In genomic region chr13:110254151-110254679, GRCh38 we compare ENCODE assay signal across 18 cellular contexts. TPM values are rescaled to one million over a fixed set of nuclear protein-coding genes. Genes with fewer than 3 reads are reported as not detected.
DNase-seq lines count a peak whose midpoint lies in the region; ATAC-seq, FAIRE-seq and TF ChIP-seq lines count a peak whose summit lies in the region.
"Had no signal": no experiment of that assay in that cellular context is flagged by ENCODE, and none has a peak within 500 bp of the region (broad histone marks: within the 10 kb centered on the region; RNA-seq: fewer than 3 reads in every experiment).

No MANE protein-coding gene starts in this region.

- no peak for TF ChIP-seq EP300 in SK-N-SH (IDR thresholded peaks at IDR 0.05; ENCODE audit: borderline replicate concordance in 1 of 2, low read depth in 1 of 2, low read length in 1 of 2)

- no peaks in the 10 kb centered on the region for H3K27me3 Mint-ChIP-seq in osteocyte (ENCODE audit: unreplicated experiment)

- no peaks in the 10 kb centered on the region for H4K20me1 ChIP-seq in SK-N-SH (ENCODE audit: insufficient read depth)

- H3K4me1 ChIP-seq in SK-N-SH (ENCODE audit: control insufficient read depth in 1 of 2, insufficient read depth in 2 of 2, low read depth in 1 of 2, low read length in 1 of 2) (peaks cover 18 to 27% of the 10 kb centered on the region in 2 experiments), heart right ventricle (peaks cover 19 to 73% (median 42%) of the 10 kb centered on the region in 9 donors), vagina (peaks cover 47% of the 10 kb centered on the region), breast epithelium (no peaks in the 10 kb centered on the region)

- no peak overlapping the region for H3K4me3 Mint-ChIP-seq in osteocyte (ENCODE audit: unreplicated experiment)
- H3K4me3 Mint-ChIP-seq: activated CD4-positive, alpha-beta T cell treated with anti-CD3 and anti-CD28 coated beads, Interleukin-2, amount 10 ng/mL, durations not matched to agents 7 days and 5 days; activated T-cell treated with anti-CD3 and anti-CD28 coated beads, Interleukin-2, amount 50 U/mL, for 72 hours; stimulated activated memory B cell treated with anti-CD40 and anti-IgM and Interleukin-4, amounts not matched to agents 10 μg/mL and 1 μg/mL and 100 μg/mL, for 72 hours had no signal

- TF ChIP-seq RAD21 in SK-N-SH (IDR thresholded peaks at IDR 0.05; ENCODE audit: low read length) = no peak

- peaks cover 13% of the 10 kb centered on the region for H3K36me3 Mint-ChIP-seq in osteocyte (ENCODE audit: unreplicated experiment)
- H3K36me3 Mint-ChIP-seq: stimulated activated memory B cell treated with anti-CD40 and anti-IgM and Interleukin-4, amounts not matched to agents 10 μg/mL and 1 μg/mL and 100 μg/mL, for 72 hours had no signal

- H3F3A ChIP-seq in SK-N-SH (replicated peaks; ENCODE audit: insufficient read depth) = peaks cover 41% of the 10 kb centered on the region

- CTCF ChIA-PET in SK-N-SH (lab: Yijun Ruan, JAX) = no interaction called here

- no peaks in the 10 kb centered on the region for H3K9me2 ChIP-seq in SK-N-SH

- no peak for FAIRE-seq in frontal cortex (lab: Jason Lieb, UNC)

- no peak overlapping the region for H2AFZ ChIP-seq in SK-N-SH (ENCODE audit: low read depth)

- WGBS in SK-N-SH (ENCODE audit: low lambda C conversion rate) = 96% methylated on average over 7 of the region's 7 CpGs
- WGBS in heart right ventricle, 2 donors = 66 to 69% methylated on average over 7 of the region's 7 CpGs

- H3K27me3 ChIP-seq in SK-N-SH (ENCODE audit: insufficient read depth) (no peaks in the 10 kb centered on the region), heart right ventricle (no peaks in the 10 kb centered on the region), vagina (no peaks in the 10 kb centered on the region), breast epithelium (no peaks in the 10 kb centered on the region)

- H3K79me2 ChIP-seq in SK-N-SH (ENCODE audit: insufficient read depth) = peaks cover 53% of the 10 kb centered on the region

- H3K4me3 ChIP-seq in SK-N-SH (ENCODE audit: low read depth in 2 of 2, low read length in 1 of 2) = no peak overlapping the region
- H3K4me3 ChIP-seq in heart right ventricle = no peak overlapping the region
- H3K4me3 ChIP-seq in vagina = no peak overlapping the region
- H3K4me3 ChIP-seq in breast epithelium = no peak overlapping the region

- H3K4me1 Mint-ChIP-seq in osteocyte (ENCODE audit: unreplicated experiment) = peaks cover 68% of the 10 kb centered on the region
- H3K4me1 Mint-ChIP-seq: activated CD4-positive, alpha-beta T cell treated with anti-CD3 and anti-CD28 coated beads, Interleukin-2, amount 10 ng/mL, durations not matched to agents 7 days and 5 days had no signal

- DNase-seq in SK-N-SH (no peak), heart right ventricle (peak in 1 of 2 donors; percentile 3), osteocyte (ENCODE audit: extremely low spot score, unreplicated experiment) (peak; percentile 46), vagina (ENCODE audit: extremely low spot score in 2 of 2) (peak in 1 of 2 donors; percentile 77), breast epithelium (ENCODE audit: low spot score in 2 of 2) (no peak), frontal cortex (ENCODE audit: low spot score in 2 of 2) (no peak)
- DNase-seq: activated CD4-positive, alpha-beta T cell treated with anti-CD3 and anti-CD28 coated beads, Interleukin-2, amount 10 ng/mL, durations not matched to agents 7 days and 5 days; activated T-cell treated with anti-CD3 and anti-CD28 coated beads, Interleukin-2, amount 50 U/mL, for 72 hours; anterior cingulate cortex; hippocampal formation; mammary epithelial cell; NCI-H226; stimulated activated CD4-positive, alpha-beta T cell treated with anti-CD3 and anti-CD28 coated beads, Interleukin-4, amount 100 ng/mL, for 1 hour; T-helper 1 cell had no signal

- H3K27ac Mint-ChIP-seq in osteocyte (ENCODE audit: unreplicated experiment) = peak overlapping the region; percentile 81
- H3K27ac Mint-ChIP-seq: activated T-cell treated with anti-CD3 and anti-CD28 coated beads, Interleukin-2, amount 50 U/mL, for 72 hours had no signal

- no peaks in the 10 kb centered on the region for H3K36me3 ChIP-seq in SK-N-SH (replicated peaks in 1 of 2; ENCODE audit: control insufficient read depth in 1 of 2, insufficient read depth in 2 of 2, low read length in 1 of 2)
- H3K36me3 ChIP-seq in heart right ventricle = peaks cover 0 to 6% (median 0%) of the 10 kb centered on the region in 9 donors
- no peaks in the 10 kb centered on the region for H3K36me3 ChIP-seq in vagina
- no peaks in the 10 kb centered on the region for H3K36me3 ChIP-seq in breast epithelium

- ATAC-seq in SK-N-SH treated with all-trans-retinoic acid at 6 μM for 48 hours (no peak), heart right ventricle (no peak), HG03457 (IDR thresholded peaks at IDR 0.05; ENCODE audit: unreplicated experiment) (no peak)
- ATAC-seq: activated T-cell treated with anti-CD3 and anti-CD28 coated beads, Interleukin-2, amount 50 U/mL, for 72 hours; stimulated activated memory B cell treated with anti-CD40 and anti-IgM and Interleukin-4, amounts not matched to agents 10 μg/mL and 1 μg/mL and 100 μg/mL, for 72 hours had no signal

- H3K9ac ChIP-seq in SK-N-SH = no peak overlapping the region

- H3K9me3 ChIP-seq in SK-N-SH = no peaks in the 10 kb centered on the region
- H3K9me3 ChIP-seq in heart right ventricle = peaks cover 0 to 3% (median 0%) of the 10 kb centered on the region in 11 donors
- H3K9me3 ChIP-seq in vagina = no peaks in the 10 kb centered on the region
- H3K9me3 ChIP-seq in breast epithelium = no peaks in the 10 kb centered on the region

- no peaks in the 10 kb centered on the region for H3K9me3 Mint-ChIP-seq in osteocyte (ENCODE audit: unreplicated experiment)

- intact Hi-C loops in heart right ventricle (cut with DNase I) (no loop called here), vagina (cut with DNase I) (no loop called here), breast epithelium (cut with DNase I; ENCODE audit: low total_unique reads) (no loop called here)

- POLR2A ChIA-PET in SK-N-SH (lab: Yijun Ruan, JAX) = no interaction called here

- H3K4me2 ChIP-seq in SK-N-SH = no peak overlapping the region

- no peak for TF ChIP-seq POLR2A in vagina (IDR thresholded peaks at IDR 0.05)
- no peak for TF ChIP-seq POLR2A in breast epithelium (IDR thresholded peaks at IDR 0.05)

- TF ChIP-seq CTCF in SK-N-SH (IDR thresholded peaks at IDR 0.05) (no peak), heart right ventricle (IDR thresholded peaks at IDR 0.05) (no peak), osteocyte (IDR thresholded peaks at IDR 0.05) (peak; percentile 5), vagina (IDR thresholded peaks at IDR 0.05) (no peak), breast epithelium (IDR thresholded peaks at IDR 0.05) (no peak)

- H3K27ac ChIP-seq in SK-N-SH (ENCODE audit: low read depth in 2 of 2, low read length in 1 of 2) = peak overlapping the region; percentile 3 to 22; a peak in 3 of 4 replicates
- peak overlapping the region in 6 of 10 donors; percentile 0 to 76 (median 46) for H3K27ac ChIP-seq in heart right ventricle
- peak overlapping the region; percentile 53 for H3K27ac ChIP-seq in vagina
- peak overlapping the region in 1 of 2 donors; percentile 44 for H3K27ac ChIP-seq in breast epithelium
- H3K27ac ChIP-seq: 22Rv1 had no signal

TF ChIP-seq in SK-N-SH, 30 proteins besides CTCF, POLR2A, EP300 and RAD21 (continues in another document):
- TF ChIP-seq POLR2AphosphoS5 (IDR thresholded peaks at IDR 0.05; ENCODE audit: low read depth, low read length) = no peak

TF ChIP-seq in SK-N-SH treated with all-trans-retinoic acid at 6 μM for 48 hours, 23 proteins besides CTCF, POLR2A, EP300 and RAD21 (continues in another document):
- TF ChIP-seq TOX (CRISPR knock-in tag; IDR thresholded peaks at IDR 0.05; ENCODE audit: borderline replicate concordance) = no peak
- TF ChIP-seq ZFP30 (CRISPR knock-in tag; IDR thresholded peaks at IDR 0.05) = no peak
- no peak for TF ChIP-seq ARNTL (CRISPR knock-in tag; IDR thresholded peaks at IDR 0.05; ENCODE audit: borderline replicate concordance, low read depth)
- no peak for TF ChIP-seq ZC3H10 (CRISPR knock-in tag; IDR thresholded peaks at IDR 0.05)
- no peak for TF ChIP-seq ZNF565 (CRISPR knock-in tag; conservative IDR thresholded peaks at IDR 0.05; ENCODE audit: low read depth)

RNA-seq across cellular contexts. Expression of gene COL4A1, which starts 52.7 kb away (rescaled TPM):
- polyA plus RNA-seq in SK-N-SH (2012; rRNA removed) (28.2 and 30.3 TPM in 2 replicates), heart right ventricle (100 to 1,000 TPM in 1 of 2 donors, 10 to 100 TPM in 1; 83.3 to 234 TPM)
- 28.1 and 32.5 TPM in 2 replicates for polyA plus RNA-seq in SK-N-SH (2012; cell fraction: cytosol; rRNA removed)
- 48.2 and 61.1 TPM in 2 replicates for polyA plus RNA-seq in SK-N-SH (2012; cell fraction: nucleus; rRNA removed)
- total RNA-seq in heart right ventricle (100 to 1,000 TPM in 7 of 10 donors, 10 to 100 TPM in 3; 96.3 to 342 (median 147) TPM), osteocyte (3,181 and 3,589 TPM in 2 replicates), vagina (178 TPM), breast epithelium (1,000 to 10,000 TPM in 1 of 3 donors, 100 to 1,000 TPM in 2; 118 to 1,008 (median 370) TPM), frontal cortex (65.2 TPM)

RNA-seq across cellular contexts. Expression of gene COL4A2, which starts 52.9 kb away (rescaled TPM):
- polyA plus RNA-seq in SK-N-SH (2012; rRNA removed) (61.1 and 137 TPM in 2 replicates), heart right ventricle (100 to 1,000 TPM; 111 to 265 TPM)
- 42.5 and 60.6 TPM in 2 replicates for polyA plus RNA-seq in SK-N-SH (2012; cell fraction: cytosol; rRNA removed)
- 103 and 166 TPM in 2 replicates for polyA plus RNA-seq in SK-N-SH (2012; cell fraction: nucleus; rRNA removed)
- total RNA-seq in heart right ventricle (100 to 1,000 TPM in 7 of 10 donors, 10 to 100 TPM in 3; 81.7 to 301 (median 128) TPM), osteocyte (2,001 and 2,067 TPM in 2 replicates), vagina (180 TPM), breast epithelium (100 to 1,000 TPM; 107 to 841 (median 307) TPM), frontal cortex (47.3 TPM)
- total RNA-seq: activated CD4-positive, alpha-beta T cell treated with anti-CD3 and anti-CD28 coated beads, Interleukin-2, amount 10 ng/mL, durations not matched to agents 7 days and 5 days; activated T-cell treated with anti-CD3 and anti-CD28 coated beads, Interleukin-2, amount 50 U/mL, for 72 hours had no signal
